9 cellular contexts compared by ENCODE assay signal in genomic region chr19:3357731-3358391, GRCh38. TPM values are rescaled to one million over a fixed set of nuclear protein-coding genes. Genes with fewer than 3 reads are reported as not detected.
DNase-seq lines count a peak whose midpoint lies in the region; ATAC-seq, FAIRE-seq and TF ChIP-seq lines count a peak whose summit lies in the region.
"Had no signal": no experiment of that assay in that cellular context is flagged by ENCODE, and none has a peak within 500 bp of the region (broad histone marks: within the 10 kb centered on the region; RNA-seq: fewer than 3 reads in every experiment).

No MANE protein-coding gene starts in this region.

- TF ChIP-seq POLR2A in sigmoid colon (IDR thresholded peaks at IDR 0.05): no peak

- no peak for TF ChIP-seq CTCF in D721Med (IDR thresholded peaks at IDR 0.05; ENCODE audit: insufficient read depth, missing control alignments)
- TF ChIP-seq CTCF in RWPE1 (conservative IDR thresholded peaks at IDR 0.05; ENCODE audit: low read depth): no peak
- no peak for TF ChIP-seq CTCF in sigmoid colon (IDR thresholded peaks at IDR 0.05)

- POLR2A ChIA-PET in RWPE1 (lab: Yijun Ruan, JAX; ENCODE audit: low non-redundant PET): no interaction called here

- peak overlapping the region; percentile 61 for H3K9ac ChIP-seq in endocrine pancreas (ENCODE audit: control insufficient read depth, insufficient read depth, low read length)

- no peak for ATAC-seq in HG03378 (IDR thresholded peaks at IDR 0.05; ENCODE audit: unreplicated experiment)

- FAIRE-seq in D721Med (lab: Jason Lieb, UNC): no peak

- CTCF ChIA-PET in RWPE1 (lab: Yijun Ruan, JAX): no interaction called here

- intact Hi-C loops in sigmoid colon (cut with DNase I): loop anchor here (2.0 kb wide), 1 partner anchor 21 kb away; no protein-coding TSS in a partner anchor

- H3K9me3 ChIP-seq in endocrine pancreas (ENCODE audit: control insufficient read depth, low read length) (no peaks in the 10 kb centered on the region), sigmoid colon (no peaks in the 10 kb centered on the region)

- DNase-seq in D721Med (ENCODE audit: insufficient read length, low spot score): peak; percentile 85
- DNase-seq in RWPE1 (ENCODE audit: low spot score): no peak
- peak; percentile 81 for DNase-seq in sigmoid colon
- no peak for DNase-seq in DMS79 treated with DMSO at 0.1 percent for 48 hours (lab: John Stamatoyannopoulos, UW)
- DNase-seq in HuH-7 (ENCODE audit: low spot score): no peak
- DNase-seq in SW480 (ENCODE audit: low spot score): no peak

- H3K4me1 ChIP-seq in endocrine pancreas (ENCODE audit: control insufficient read depth, insufficient read depth, low read length): no peaks in the 10 kb centered on the region
- peaks cover 0 to 38% (median 33%) of the 10 kb centered on the region in 4 donors for H3K4me1 ChIP-seq in sigmoid colon

- WGBS in sigmoid colon, 2 donors: 17 to 20% methylated on average over 19 of the region's 19 CpGs

- H3K4me3 ChIP-seq in endocrine pancreas (ENCODE audit: control insufficient read depth, insufficient read depth, low read length) (no peak overlapping the region), sigmoid colon (peak overlapping the region; percentile 63 to 100 (median 100))

- peak overlapping the region; percentile 93 for H3K27ac ChIP-seq in RWPE1
- peak overlapping the region; percentile 90 to 100 (median 100) for H3K27ac ChIP-seq in sigmoid colon
- H3K27ac ChIP-seq: SJSA1 had no signal

- H3K27me3 ChIP-seq in endocrine pancreas (ENCODE audit: control insufficient read depth, insufficient read depth, low read length) (no peaks in the 10 kb centered on the region), sigmoid colon (no peaks in the 10 kb centered on the region)

- TF ChIP-seq EP300 in sigmoid colon (IDR thresholded peaks at IDR 0.05): no peak

- no peaks in the 10 kb centered on the region for H3K36me3 ChIP-seq in endocrine pancreas (ENCODE audit: control insufficient read depth, insufficient read depth, low read length)
- no peaks in the 10 kb centered on the region for H3K36me3 ChIP-seq in sigmoid colon
- H3K36me3 ChIP-seq: SJSA1 had no signal

RNA-seq across cellular contexts. Expression of gene NFIC, which starts 8.5 kb away (rescaled TPM):
- 100 to 1,000 TPM in 1 of 4 donors, 10 to 100 TPM in 3; 63.2 to 114 (median 74.2) TPM for total RNA-seq in sigmoid colon
- polyA plus RNA-seq in sigmoid colon: 10 to 100 TPM in 2 of 3 donors, 1 to 10 TPM in 1; 9.0 to 45.7 (median 10.2) TPM

Comparison
In these comparisons a context has a peak if more than half of its experiments do, and no peak if none do; other contexts are left out.
1. DNase-seq: peak in D721Med (single experiment) and sigmoid colon (single experiment); none in RWPE1 (single experiment), DMS79 treated with DMSO at 0.1 percent for 48 hours (single experiment), HuH-7 (single experiment) and SW480 (single experiment).